ENCODE assay signal across 1 cellular context in the genomic region with DNA sequence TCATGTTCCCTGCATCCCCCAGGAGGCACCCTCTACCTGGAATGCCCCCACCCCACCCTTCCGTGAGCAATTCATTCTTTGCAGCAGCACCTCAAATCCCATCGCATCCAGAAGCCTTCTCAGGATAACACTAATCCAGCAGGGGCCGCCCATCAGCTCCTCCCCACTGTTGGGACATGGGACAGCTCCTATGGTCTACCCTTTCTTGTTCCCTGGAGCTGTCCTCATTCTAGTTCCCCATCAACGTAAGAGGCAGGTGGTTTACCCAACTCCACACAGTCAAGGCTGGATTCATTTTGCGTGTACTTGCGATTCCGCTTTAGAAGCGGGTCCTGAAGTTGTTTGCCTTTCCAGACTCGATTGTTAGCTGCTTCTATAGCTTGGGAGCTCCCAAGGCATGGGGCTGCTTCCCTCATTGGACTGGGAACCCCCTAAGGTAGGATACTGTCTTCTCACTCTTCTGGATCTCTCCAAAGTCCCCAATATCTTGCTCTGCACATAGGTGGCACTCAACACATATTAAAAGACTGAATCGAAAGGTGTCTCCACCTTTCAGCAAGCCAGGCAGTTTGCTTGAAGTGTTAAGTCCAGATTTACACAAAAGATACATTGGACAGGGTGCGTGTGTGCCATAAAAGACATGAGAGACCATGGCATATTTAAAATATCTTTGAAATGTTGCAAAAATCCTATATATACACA.
TF ChIP-seq lines count a peak whose summit lies in the region.

No MANE protein-coding gene starts in this region.

TF ChIP-seq in HEK293, 187 proteins besides CTCF, POLR2A, EP300 and RAD21:
- TF ChIP-seq, protein P1, sequence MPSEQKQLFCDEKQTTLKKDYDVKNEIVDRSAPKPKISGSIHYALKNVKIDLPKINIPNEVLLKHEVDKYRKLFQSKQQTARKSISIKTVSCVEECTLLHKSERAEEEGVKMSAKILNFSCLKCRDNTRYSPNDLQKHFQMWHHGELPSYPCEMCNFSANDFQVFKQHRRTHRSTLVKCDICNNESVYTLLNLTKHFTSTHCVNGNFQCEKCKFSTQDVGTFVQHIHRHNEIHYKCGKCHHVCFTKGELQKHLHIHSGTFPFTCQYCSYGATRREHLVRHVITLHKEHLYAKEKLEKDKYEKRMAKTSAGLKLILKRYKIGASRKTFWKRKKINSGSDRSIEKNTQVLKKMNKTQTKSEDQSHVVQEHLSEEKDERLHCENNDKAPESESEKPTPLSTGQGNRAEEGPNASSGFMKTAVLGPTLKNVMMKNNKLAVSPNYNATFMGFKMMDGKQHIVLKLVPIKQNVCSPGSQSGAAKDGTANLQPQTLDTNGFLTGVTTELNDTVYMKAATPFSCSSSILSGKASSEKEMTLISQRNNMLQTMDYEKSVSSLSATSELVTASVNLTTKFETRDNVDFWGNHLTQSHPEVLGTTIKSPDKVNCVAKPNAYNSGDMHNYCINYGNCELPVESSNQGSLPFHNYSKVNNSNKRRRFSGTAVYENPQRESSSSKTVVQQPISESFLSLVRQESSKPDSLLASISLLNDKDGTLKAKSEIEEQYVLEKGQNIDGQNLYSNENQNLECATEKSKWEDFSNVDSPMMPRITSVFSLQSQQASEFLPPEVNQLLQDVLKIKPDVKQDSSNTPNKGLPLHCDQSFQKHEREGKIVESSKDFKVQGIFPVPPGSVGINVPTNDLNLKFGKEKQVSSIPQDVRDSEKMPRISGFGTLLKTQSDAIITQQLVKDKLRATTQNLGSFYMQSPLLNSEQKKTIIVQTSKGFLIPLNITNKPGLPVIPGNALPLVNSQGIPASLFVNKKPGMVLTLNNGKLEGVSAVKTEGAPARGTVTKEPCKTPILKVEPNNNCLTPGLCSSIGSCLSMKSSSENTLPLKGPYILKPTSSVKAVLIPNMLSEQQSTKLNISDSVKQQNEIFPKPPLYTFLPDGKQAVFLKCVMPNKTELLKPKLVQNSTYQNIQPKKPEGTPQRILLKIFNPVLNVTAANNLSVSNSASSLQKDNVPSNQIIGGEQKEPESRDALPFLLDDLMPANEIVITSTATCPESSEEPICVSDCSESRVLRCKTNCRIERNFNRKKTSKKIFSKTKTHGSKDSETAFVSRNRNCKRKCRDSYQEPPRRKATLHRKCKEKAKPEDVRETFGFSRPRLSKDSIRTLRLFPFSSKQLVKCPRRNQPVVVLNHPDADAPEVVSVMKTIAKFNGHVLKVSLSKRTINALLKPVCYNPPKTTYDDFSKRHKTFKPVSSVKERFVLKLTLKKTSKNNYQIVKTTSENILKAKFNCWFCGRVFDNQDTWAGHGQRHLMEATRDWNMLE (tag by site-specific recombination; conservative IDR thresholded peaks at IDR 0.05; ENCODE audit: low read depth) = no peak
- TF ChIP-seq, protein P2, sequence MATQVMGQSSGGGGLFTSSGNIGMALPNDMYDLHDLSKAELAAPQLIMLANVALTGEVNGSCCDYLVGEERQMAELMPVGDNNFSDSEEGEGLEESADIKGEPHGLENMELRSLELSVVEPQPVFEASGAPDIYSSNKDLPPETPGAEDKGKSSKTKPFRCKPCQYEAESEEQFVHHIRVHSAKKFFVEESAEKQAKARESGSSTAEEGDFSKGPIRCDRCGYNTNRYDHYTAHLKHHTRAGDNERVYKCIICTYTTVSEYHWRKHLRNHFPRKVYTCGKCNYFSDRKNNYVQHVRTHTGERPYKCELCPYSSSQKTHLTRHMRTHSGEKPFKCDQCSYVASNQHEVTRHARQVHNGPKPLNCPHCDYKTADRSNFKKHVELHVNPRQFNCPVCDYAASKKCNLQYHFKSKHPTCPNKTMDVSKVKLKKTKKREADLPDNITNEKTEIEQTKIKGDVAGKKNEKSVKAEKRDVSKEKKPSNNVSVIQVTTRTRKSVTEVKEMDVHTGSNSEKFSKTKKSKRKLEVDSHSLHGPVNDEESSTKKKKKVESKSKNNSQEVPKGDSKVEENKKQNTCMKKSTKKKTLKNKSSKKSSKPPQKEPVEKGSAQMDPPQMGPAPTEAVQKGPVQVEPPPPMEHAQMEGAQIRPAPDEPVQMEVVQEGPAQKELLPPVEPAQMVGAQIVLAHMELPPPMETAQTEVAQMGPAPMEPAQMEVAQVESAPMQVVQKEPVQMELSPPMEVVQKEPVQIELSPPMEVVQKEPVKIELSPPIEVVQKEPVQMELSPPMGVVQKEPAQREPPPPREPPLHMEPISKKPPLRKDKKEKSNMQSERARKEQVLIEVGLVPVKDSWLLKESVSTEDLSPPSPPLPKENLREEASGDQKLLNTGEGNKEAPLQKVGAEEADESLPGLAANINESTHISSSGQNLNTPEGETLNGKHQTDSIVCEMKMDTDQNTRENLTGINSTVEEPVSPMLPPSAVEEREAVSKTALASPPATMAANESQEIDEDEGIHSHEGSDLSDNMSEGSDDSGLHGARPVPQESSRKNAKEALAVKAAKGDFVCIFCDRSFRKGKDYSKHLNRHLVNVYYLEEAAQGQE (tag by site-specific recombination; IDR thresholded peaks at IDR 0.05) = peak; percentile 94
- TF ChIP-seq, protein P3, sequence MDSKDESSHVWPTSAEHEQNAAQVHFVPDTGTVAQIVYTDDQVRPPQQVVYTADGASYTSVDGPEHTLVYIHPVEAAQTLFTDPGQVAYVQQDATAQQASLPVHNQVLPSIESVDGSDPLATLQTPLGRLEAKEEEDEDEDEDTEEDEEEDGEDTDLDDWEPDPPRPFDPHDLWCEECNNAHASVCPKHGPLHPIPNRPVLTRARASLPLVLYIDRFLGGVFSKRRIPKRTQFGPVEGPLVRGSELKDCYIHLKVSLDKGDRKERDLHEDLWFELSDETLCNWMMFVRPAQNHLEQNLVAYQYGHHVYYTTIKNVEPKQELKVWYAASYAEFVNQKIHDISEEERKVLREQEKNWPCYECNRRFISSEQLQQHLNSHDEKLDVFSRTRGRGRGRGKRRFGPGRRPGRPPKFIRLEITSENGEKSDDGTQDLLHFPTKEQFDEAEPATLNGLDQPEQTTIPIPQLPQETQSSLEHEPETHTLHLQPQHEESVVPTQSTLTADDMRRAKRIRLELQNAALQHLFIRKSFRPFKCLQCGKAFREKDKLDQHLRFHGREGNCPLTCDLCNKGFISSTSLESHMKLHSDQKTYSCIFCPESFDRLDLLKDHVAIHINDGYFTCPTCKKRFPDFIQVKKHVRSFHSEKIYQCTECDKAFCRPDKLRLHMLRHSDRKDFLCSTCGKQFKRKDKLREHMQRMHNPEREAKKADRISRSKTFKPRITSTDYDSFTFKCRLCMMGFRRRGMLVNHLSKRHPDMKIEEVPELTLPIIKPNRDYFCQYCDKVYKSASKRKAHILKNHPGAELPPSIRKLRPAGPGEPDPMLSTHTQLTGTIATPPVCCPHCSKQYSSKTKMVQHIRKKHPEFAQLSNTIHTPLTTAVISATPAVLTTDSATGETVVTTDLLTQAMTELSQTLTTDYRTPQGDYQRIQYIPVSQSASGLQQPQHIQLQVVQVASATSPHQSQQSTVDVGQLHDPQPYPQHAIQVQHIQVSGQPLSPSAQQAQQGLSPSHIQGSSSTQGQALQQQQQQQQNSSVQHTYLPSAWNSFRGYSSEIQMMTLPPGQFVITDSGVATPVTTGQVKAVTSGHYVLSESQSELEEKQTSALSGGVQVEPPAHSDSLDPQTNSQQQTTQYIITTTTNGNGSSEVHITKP (tag by site-specific recombination; IDR thresholded peaks at IDR 0.05) = 0 out of 2 replicates have a peak, but pooled peaks have one; percentile 49
